9 cellular contexts compared by ENCODE assay signal in genomic region chr11:44066732-44067131, GRCh38. TPM values are rescaled to one million over a fixed set of nuclear protein-coding genes. Genes with fewer than 3 reads are reported as not detected.
A peak's percentile ranks its signal among the peaks of the same experiment; 100 is the strongest.
DNase-seq lines count a peak whose midpoint lies in the region; ATAC-seq and TF ChIP-seq lines count a peak whose summit lies in the region.
"Had no signal": no experiment of that assay in that cellular context is flagged by ENCODE, and none has a peak within 500 bp of the region (broad histone marks: within the 10 kb centered on the region; RNA-seq: fewer than 3 reads in every experiment).

No MANE protein-coding gene starts in this region.

- H3K27ac ChIP-seq in OCI-LY7 (ENCODE audit: low read depth, low read length, poor library complexity, severe bottlenecking) (no peak overlapping the region), colonic mucosa (peak overlapping the region; percentile 90), upper lobe of right lung (peak overlapping the region; percentile 92)

- H3K9me2 ChIP-seq in OCI-LY7 (ENCODE audit: insufficient read depth, low read length), result no peaks in the 10 kb centered on the region

- H3K9me3 Mint-ChIP-seq in T-helper 1 cell treated with Interleukin-12 subunit alpha and Interleukin-12 subunit beta and Interleukin-4 antibody, amounts not matched to agents 30 μg/mL and 1 μg/mL, for 36 hours, result no peaks in the 10 kb centered on the region

- H3K4me1 Mint-ChIP-seq in T-helper 1 cell treated with Interleukin-12 subunit alpha and Interleukin-12 subunit beta and Interleukin-4 antibody, amounts not matched to agents 30 μg/mL and 1 μg/mL, for 36 hours (ENCODE audit: low read depth), result peaks cover 21% of the 10 kb centered on the region

- peak overlapping the region; percentile 91 for H3K4me3 Mint-ChIP-seq in T-helper 1 cell treated with Interleukin-12 subunit alpha and Interleukin-12 subunit beta and Interleukin-4 antibody, amounts not matched to agents 30 μg/mL and 1 μg/mL, for 36 hours

- no peaks in the 10 kb centered on the region for H3K27me3 Mint-ChIP-seq in T-helper 1 cell treated with Interleukin-12 subunit alpha and Interleukin-12 subunit beta and Interleukin-4 antibody, amounts not matched to agents 30 μg/mL and 1 μg/mL, for 36 hours (ENCODE audit: low read depth)

- BruUV-seq in OCI-LY7 (replicated peaks; lab: Mats Ljungman, UMichigan), result no TSS peak

- no peaks in the 10 kb centered on the region for H3K79me2 ChIP-seq in OCI-LY7 (ENCODE audit: insufficient read depth, low read depth, low read length)

- no peak for DNase-seq in T-helper 1 cell
- DNase-seq in OCI-LY7 (ENCODE audit: low spot score), result no peak
- DNase-seq in colonic mucosa, result peak; percentile 44
- DNase-seq in medulla oblongata (ENCODE audit: extremely low spot score), result peak; percentile 21
- no peak for DNase-seq in upper lobe of right lung
- DNase-seq in NCI-H82 treated with DMSO at 0.1 percent for 48 hours (lab: John Stamatoyannopoulos, UW; ENCODE audit: unreplicated experiment), result no peak
- DNase-seq: DND-41 had no signal

- no peak for TF ChIP-seq CTCF in OCI-LY7 (conservative IDR thresholded peaks at IDR 0.05; ENCODE audit: low read length)
- no peak for TF ChIP-seq CTCF in colonic mucosa (IDR thresholded peaks at IDR 0.05)
- TF ChIP-seq CTCF in upper lobe of right lung (IDR thresholded peaks at IDR 0.05), result no peak

- CTCF ChIA-PET in OCI-LY7 (lab: Charles Lee; ENCODE audit: unreplicated experiment), result no interaction called here

- H3K9me3 ChIP-seq in OCI-LY7 (ENCODE audit: low read length) (no peaks in the 10 kb centered on the region), colonic mucosa (no peaks in the 10 kb centered on the region), upper lobe of right lung (no peaks in the 10 kb centered on the region)

- H3K4me2 ChIP-seq in OCI-LY7 (ENCODE audit: low read length), result peak overlapping the region; percentile 30; the same call in 1 of the 2 replicates

- no peak overlapping the region for H3K4me3 ChIP-seq in OCI-LY7 (ENCODE audit: low read depth, low read length, poor library complexity, severe bottlenecking)
- H3K4me3 ChIP-seq in colonic mucosa, result peak overlapping the region; percentile 63
- H3K4me3 ChIP-seq in upper lobe of right lung, result peak overlapping the region; percentile 82

- POLR2A ChIA-PET in OCI-LY7 (lab: Charles Lee), result no interaction called here

- ATAC-seq in upper lobe of right lung (no peak), GM19035 (IDR thresholded peaks at IDR 0.05; ENCODE audit: unreplicated experiment) (no peak)

- H3K4me1 ChIP-seq in OCI-LY7 (ENCODE audit: insufficient read depth, low read length, poor library complexity, severe bottlenecking) (no peaks in the 10 kb centered on the region), colonic mucosa (peaks cover 4% of the 10 kb centered on the region), upper lobe of right lung (no peaks in the 10 kb centered on the region)

- H3K27me3 ChIP-seq in colonic mucosa, result no peaks in the 10 kb centered on the region
- H3K27me3 ChIP-seq in upper lobe of right lung, result no peaks in the 10 kb centered on the region

- H3K27ac Mint-ChIP-seq in T-helper 1 cell treated with Interleukin-12 subunit alpha and Interleukin-12 subunit beta and Interleukin-4 antibody, amounts not matched to agents 30 μg/mL and 1 μg/mL, for 36 hours, result peak overlapping the region; percentile 91

- no peaks in the 10 kb centered on the region for H4K20me1 ChIP-seq in OCI-LY7 (ENCODE audit: insufficient read depth, low read length)

- peaks cover 14% of the 10 kb centered on the region for H3K36me3 Mint-ChIP-seq in T-helper 1 cell treated with Interleukin-12 subunit alpha and Interleukin-12 subunit beta and Interleukin-4 antibody, amounts not matched to agents 30 μg/mL and 1 μg/mL, for 36 hours (ENCODE audit: low read depth)

- H3K36me3 ChIP-seq in OCI-LY7 (ENCODE audit: insufficient read depth, low read length), result no peaks in the 10 kb centered on the region
- H3K36me3 ChIP-seq in colonic mucosa, result no peaks in the 10 kb centered on the region
- H3K36me3 ChIP-seq in upper lobe of right lung, result peaks cover 6% of the 10 kb centered on the region

- peak overlapping the region; percentile 74 to 93 for H3K9ac ChIP-seq in colonic mucosa (ENCODE audit: low read depth in 2 of 2, low read length in 2 of 2)

- H2AFZ ChIP-seq in OCI-LY7 (ENCODE audit: low read length), result no peak overlapping the region

- intact Hi-C loops in OCI-LY7 (cut with micrococcal nuclease; ENCODE audit: unreplicated experiment), result no loop called here
- intact Hi-C loops in colonic mucosa (cut with DNase I), result no loop called here
- intact Hi-C loops in upper lobe of right lung (cut with DNase I), result no loop called here

RNA-seq across cellular contexts. Expression of gene ACCS, which starts 0.7 kb away (rescaled TPM):
- not detected in 2 replicates for total RNA-seq in OCI-LY7 (2014; rRNA removed; shearing (Covaris generic))
- not detected in 2 replicates for total RNA-seq in OCI-LY7 (2022)
- total RNA-seq in colonic mucosa, result 10 to 100 TPM in 1 of 2 donors, 1 to 10 TPM in 1; 9.2 to 20.0 TPM
- total RNA-seq in upper lobe of right lung, result 32.2 TPM

RNA-seq across cellular contexts. Expression of gene ACCSL, which starts 19.0 kb away (rescaled TPM):
- total RNA-seq in OCI-LY7 (2014; rRNA removed; shearing (Covaris generic)), result not detected in 2 replicates
- total RNA-seq in OCI-LY7 (2022), result not detected in 2 replicates
- total RNA-seq in colonic mucosa, result not detected
- total RNA-seq in upper lobe of right lung, result not detected

RNA-seq across cellular contexts. Expression of gene EXT2, which starts 28.7 kb away (rescaled TPM):
- total RNA-seq in OCI-LY7 (2014; rRNA removed; shearing (Covaris generic)), result 24.1 and 31.8 TPM in 2 replicates
- total RNA-seq in OCI-LY7 (2022), result 22.3 and 25.5 TPM in 2 replicates
- 10 to 100 TPM; 53.2 to 54.7 TPM for total RNA-seq in colonic mucosa
- 61.2 TPM for total RNA-seq in upper lobe of right lung

Comparison
In these comparisons a context has a peak if more than half of its experiments do, and no peak if none do; other contexts are left out.
1. DNase-seq: peak in colonic mucosa (single experiment) and medulla oblongata (single experiment); none in T-helper 1 cell (0 of 5), OCI-LY7 (single experiment), upper lobe of right lung (single experiment) and NCI-H82 treated with DMSO at 0.1 percent for 48 hours (single experiment).
2. RNA of gene ACCS, which starts 0.7 kb away (total RNA-seq): 32.2 TPM in upper lobe of right lung (single experiment) and 9.2 to 20.0 TPM in colonic mucosa; not detected in OCI-LY7; every median in the first group is over 10 times any median in the second.